Comparison of ENCODE assay signal across 18 cellular contexts in genomic region chr5:102975040-102975439, GRCh38.
DNase-seq lines count a peak whose midpoint lies in the region; ATAC-seq, FAIRE-seq and TF ChIP-seq lines count a peak whose summit lies in the region.
"Had no signal": no experiment of that assay in that cellular context is flagged by ENCODE, and none has a peak within 500 bp of the region (broad histone marks: within the 10 kb centered on the region; RNA-seq: fewer than 3 reads in every experiment).

No MANE protein-coding gene starts in this region.

- FAIRE-seq in endothelial cell of umbilical vein (lab: Jason Lieb, UNC), result no peak
- FAIRE-seq: A549, bronchial epithelial cell had no signal

- no peak overlapping the region for H3K4me3 ChIP-seq in endothelial cell of umbilical vein (replicated peaks in 1 of 3; ENCODE audit: insufficient read depth in 1 of 3, low read depth in 1 of 3, low read length in 3 of 3)
- no peak overlapping the region for H3K4me3 ChIP-seq in gastroesophageal sphincter
- H3K4me3 ChIP-seq: A549 had no signal

- no peaks in the 10 kb centered on the region for H4K20me1 ChIP-seq in endothelial cell of umbilical vein (replicated peaks; ENCODE audit: control insufficient read depth, extremely low read depth, insufficient read depth, low read length)

- H3K79me2 ChIP-seq in endothelial cell of umbilical vein (ENCODE audit: control insufficient read depth, insufficient read depth, low read length), result no peaks in the 10 kb centered on the region

- dilution Hi-C loops in endothelial cell of umbilical vein (cut with MboI; ENCODE audit: extremely low pct_ligation_motif_present, low sequenced_read_pairs), result no loop called here

- BruUV-seq in endothelial cell of umbilical vein (replicated peaks; lab: Mats Ljungman, UMichigan), result no TSS peak

- TF ChIP-seq CTCF in endothelial cell of umbilical vein (IDR thresholded peaks at IDR 0.05; ENCODE audit: extremely low read depth in 1 of 2, insufficient read depth in 1 of 2, low read depth in 1 of 2, low read length in 2 of 2) (no peak), GM13976 (IDR thresholded peaks at IDR 0.05; ENCODE audit: borderline replicate concordance, control extremely low read depth, extremely low read depth, insufficient read depth, missing control alignments) (no peak), gastroesophageal sphincter (IDR thresholded peaks at IDR 0.05) (no peak)

- H3K27me3 ChIP-seq in endothelial cell of umbilical vein (ENCODE audit: control insufficient read depth in 2 of 2, insufficient read depth in 2 of 2, low read length in 2 of 2) (no peaks in the 10 kb centered on the region), gastroesophageal sphincter (no peaks in the 10 kb centered on the region)

- no peak overlapping the region for H3K9ac ChIP-seq in endothelial cell of umbilical vein (replicated peaks; ENCODE audit: extremely low read depth, insufficient read depth, low read length)

- H3K9me3 ChIP-seq in endothelial cell of umbilical vein (replicated peaks; ENCODE audit: control insufficient read depth, insufficient read depth, low read length) (no peaks in the 10 kb centered on the region), gastroesophageal sphincter (no peaks in the 10 kb centered on the region)
- H3K9me3 ChIP-seq: A549 had no signal

- POLR2A ChIA-PET in endothelial cell of umbilical vein (lab: Charles Lee), result no interaction called here

- H3K4me1 ChIP-seq in endothelial cell of umbilical vein (ENCODE audit: control insufficient read depth, extremely low read depth, insufficient read depth, low read length) (peaks cover 24% of the 10 kb centered on the region), gastroesophageal sphincter (no peaks in the 10 kb centered on the region)
- H3K4me1 ChIP-seq: A549 had no signal

- in situ Hi-C loops in GM13976 (cut with MboI; ENCODE audit: low sequenced_read_pairs, unreplicated experiment), result loop anchor here (10.0 kb wide), 1 partner anchor 190 kb away; no protein-coding TSS in a partner anchor

- ATAC-seq in GM21360 (IDR thresholded peaks at IDR 0.05; ENCODE audit: unreplicated experiment) (no peak), gastroesophageal sphincter (no peak)
- ATAC-seq: A549 had no signal

- H3K4me2 ChIP-seq in endothelial cell of umbilical vein (ENCODE audit: insufficient read depth, low read length), result peak overlapping the region; percentile 75
- H3K4me2 ChIP-seq: A549 had no signal

- no peak overlapping the region for H2AFZ ChIP-seq in endothelial cell of umbilical vein (ENCODE audit: low read depth, low read length)

- no peak for TF ChIP-seq EP300 in gastroesophageal sphincter (IDR thresholded peaks at IDR 0.05)

- CTCF ChIA-PET in endothelial cell of umbilical vein (lab: Charles Lee), result interaction anchor here (1.0 kb wide), 1 partner anchor 294 kb away, joined by 3 read pairs; no protein-coding TSS in a partner anchor

- intact Hi-C loops in endothelial cell of umbilical vein (cut with micrococcal nuclease), result loop anchor here (10.0 kb wide), 1 partner anchor 260 kb away; no protein-coding TSS in a partner anchor

- H3K36me3 ChIP-seq in endothelial cell of umbilical vein (ENCODE audit: control insufficient read depth in 2 of 2, extremely low read depth in 1 of 2, insufficient read depth in 2 of 2, low read length in 2 of 2), result no peaks in the 10 kb centered on the region
- H3K36me3 ChIP-seq in gastroesophageal sphincter, result peaks cover 0 to 9% of the 10 kb centered on the region in 2 donors

- peaks cover 2% of the 10 kb centered on the region for H3K9me1 ChIP-seq in endothelial cell of umbilical vein (replicated peaks; ENCODE audit: control insufficient read depth, extremely low read depth, insufficient read depth, low read length)

- H3K27ac ChIP-seq in endothelial cell of umbilical vein (ENCODE audit: insufficient read depth, low read depth, low read length) (peak overlapping the region; percentile 74), gastroesophageal sphincter (no peak overlapping the region)
- H3K27ac ChIP-seq: A549 had no signal

- WGBS in gastroesophageal sphincter (ENCODE audit: low coverage in 1 of 2), 2 donors, result 81 to 88% methylated on average over 4 of the region's 4 CpGs

- no peak for TF ChIP-seq POLR2A in endothelial cell of umbilical vein (IDR thresholded peaks at IDR 0.05; ENCODE audit: low read depth, low read length)
- TF ChIP-seq POLR2A in gastroesophageal sphincter (IDR thresholded peaks at IDR 0.05), result no peak

- DNase-seq in NCI-H2196 (lab: John Stamatoyannopoulos, UW; ENCODE audit: unreplicated experiment) (peak; percentile 3), NCI-H2196 treated with DMSO at 0.1 percent for 48 hours (lab: John Stamatoyannopoulos, UW; ENCODE audit: unreplicated experiment) (no peak), NCI-H524 treated with DMSO at 0.1 percent for 48 hours (lab: John Stamatoyannopoulos, UW) (peak; percentile 64), endothelial cell of umbilical vein (ENCODE audit: low read depth, low spot score) (peak; percentile 54), superior temporal gyrus (ENCODE audit: extremely low spot score) (peak; percentile 58), GM13976 (ENCODE audit: low spot score) (no peak)
- DNase-seq: activated B cell treated with CpG ODN at 0.5 μM for 24 hours; activated naive CD4-positive, alpha-beta T cell treated with Interleukin-2 at 50 U/mL for 16 hours; H7; islet precursor cell; mesendoderm; NCI-H1048; stimulated activated naive CD8-positive, alpha-beta T cell treated with anti-CD3 and anti-CD28 coated beads, Interleukin-15, Interleukin-2, amounts not matched to agents 100 U/mL and 50 U/mL, for 24 hours; SW 1271 had no signal

TF ChIP-seq in endothelial cell of umbilical vein, 7 proteins besides CTCF, POLR2A, EP300 and RAD21:
- TF ChIP-seq POLR2AphosphoS5 (IDR thresholded peaks at IDR 0.05; ENCODE audit: insufficient read depth, low read depth, low read length) (no peak), MAX (IDR thresholded peaks at IDR 0.05; ENCODE audit: insufficient read depth, insufficient read length) (no peak), EZH2 (IDR thresholded peaks at IDR 0.05; ENCODE audit: borderline replicate concordance, low read depth, low read length, severe bottlenecking) (no peak), JUN (IDR thresholded peaks at IDR 0.05; ENCODE audit: borderline replicate concordance, insufficient read depth, insufficient read length, low read depth) (no peak), GATA2 (IDR thresholded peaks at IDR 0.05; ENCODE audit: insufficient read depth, insufficient read length, low read depth, low read length) (no peak), MYC (IDR thresholded peaks at IDR 0.05; ENCODE audit: low read depth, low read length) (no peak), FOS (IDR thresholded peaks at IDR 0.05; ENCODE audit: borderline replicate concordance, insufficient read depth, low read length) (no peak)

Comparison
In these comparisons a context has a peak if more than half of its experiments do, and no peak if none do; other contexts are left out.
1. DNase-seq: peak in NCI-H2196 (single experiment), NCI-H524 treated with DMSO at 0.1 percent for 48 hours (single experiment), endothelial cell of umbilical vein (single experiment) and superior temporal gyrus (single experiment); none in NCI-H2196 treated with DMSO at 0.1 percent for 48 hours (single experiment) and GM13976 (single experiment).